8 cellular contexts compared by ENCODE assay signal in genomic region chr1:161153682-161154337, GRCh38. TPM values are rescaled to one million over a fixed set of nuclear protein-coding genes. Genes with fewer than 3 reads are reported as not detected.
DNase-seq lines count a peak whose midpoint lies in the region; ATAC-seq and TF ChIP-seq lines count a peak whose summit lies in the region.

UFC1 (plus strand) TSS chr1:161153978; CDS start chr1:161153998, 20 bp downstream.

- H3K9me3 ChIP-seq in gastroesophageal sphincter (no peaks in the 10 kb centered on the region), suprapubic skin (no peaks in the 10 kb centered on the region)

- intact Hi-C loops in activated naive CD4-positive, alpha-beta T cell treated with anti-CD3 and anti-CD28 coated beads for 36 hours (cut with micrococcal nuclease), result loop anchor here (1.0 kb wide), 5 partner anchors 22 to 108 kb away; partner anchors contain the start of gene DEDD

- no peaks in the 10 kb centered on the region for H3K9me3 Mint-ChIP-seq in activated naive CD4-positive, alpha-beta T cell treated with anti-CD3 and anti-CD28 coated beads for 36 hours

- no peak for TF ChIP-seq POLR2A in gastroesophageal sphincter (IDR thresholded peaks at IDR 0.05)
- TF ChIP-seq POLR2A in suprapubic skin (IDR thresholded peaks at IDR 0.05), result peak in 1 of 2 donors; percentile 49

- peaks cover 3% of the 10 kb centered on the region for H3K36me3 Mint-ChIP-seq in activated naive CD4-positive, alpha-beta T cell treated with anti-CD3 and anti-CD28 coated beads for 36 hours (ENCODE audit: low read depth)

- H3K4me3 Mint-ChIP-seq in activated naive CD4-positive, alpha-beta T cell treated with anti-CD3 and anti-CD28 coated beads for 36 hours, result peak within 1 kb of the TSS; percentile 95

- H3K27ac ChIP-seq in gastroesophageal sphincter (peak within 1 kb of the TSS; percentile 88 to 92 (median 90)), suprapubic skin (peak within 1 kb of the TSS; percentile 97)

- ATAC-seq in gastroesophageal sphincter, result peak; percentile 91

- H3K27me3 ChIP-seq in gastroesophageal sphincter, result no peaks in the 10 kb centered on the region
- no peaks in the 10 kb centered on the region for H3K27me3 ChIP-seq in suprapubic skin

- DNase-seq in ELF-1 (ENCODE audit: low read depth, low spot score) (peak; percentile 87), HCEC 1CT (peak; percentile 93), NAMALWA (ENCODE audit: low spot score) (peak; percentile 99), SK-MEL-5 (ENCODE audit: low read depth, low spot score) (peak; percentile 94), non-pigmented ciliary epithelial cell (ENCODE audit: low read depth) (peak; percentile 70), suprapubic skin (ENCODE audit: low spot score in 2 of 2) (peak; percentile 88 to 93)
- peak; percentile 88 for DNase-seq in activated naive CD4-positive, alpha-beta T cell treated with anti-CD3 and anti-CD28 coated beads for 36 hours

- peaks cover 22% of the 10 kb centered on the region for H3K4me1 Mint-ChIP-seq in activated naive CD4-positive, alpha-beta T cell treated with anti-CD3 and anti-CD28 coated beads for 36 hours (ENCODE audit: low read depth)

- H3K36me3 ChIP-seq in gastroesophageal sphincter (peaks cover 0 to 21% of the 10 kb centered on the region in 2 donors), suprapubic skin (no peaks in the 10 kb centered on the region)

- in situ Hi-C loops in SK-MEL-5 (cut with HindIII; ENCODE audit: low pct_unique_long_range_greater_than_20kb, low sequenced_read_pairs), result no loop called here

- no peaks in the 10 kb centered on the region for H3K27me3 Mint-ChIP-seq in activated naive CD4-positive, alpha-beta T cell treated with anti-CD3 and anti-CD28 coated beads for 36 hours (ENCODE audit: low read depth)

- peak within 1 kb of the TSS; percentile 99 for H3K27ac Mint-ChIP-seq in activated naive CD4-positive, alpha-beta T cell treated with anti-CD3 and anti-CD28 coated beads for 36 hours

- whole genome bisulfite sequencing in gastroesophageal sphincter (ENCODE audit: low coverage in 1 of 2), 2 donors, result 0 to 2% methylated on average over 21 to 30 of the region's 33 CpGs
- WGBS in suprapubic skin, result under 1% methylated on average over 33 of the region's 33 CpGs

- H3K4me1 ChIP-seq in gastroesophageal sphincter (peaks cover 0 to 27% (median 11%) of the 10 kb centered on the region in 3 donors), suprapubic skin (peaks cover 22% of the 10 kb centered on the region)

- TF ChIP-seq EP300 in gastroesophageal sphincter (IDR thresholded peaks at IDR 0.05) (no peak), suprapubic skin (IDR thresholded peaks at IDR 0.05) (no peak)

- CTCF ChIA-PET in activated naive CD4-positive, alpha-beta T cell treated with anti-CD3 and anti-CD28 coated beads for 36 hours (lab: Charles Lee), result interaction anchor here (1.3 to 2.5 kb wide), 2 partner anchors 12 to 49 kb away, joined by 3 to 22 read pairs; partner anchors contain the start of genes NDUFS2 and PPOX

- H3K4me3 ChIP-seq in gastroesophageal sphincter (peak within 1 kb of the TSS; percentile 69 to 78), suprapubic skin (peak within 1 kb of the TSS; percentile 67)

- no peak for TF ChIP-seq CTCF in gastroesophageal sphincter (IDR thresholded peaks at IDR 0.05)
- no peak for TF ChIP-seq CTCF in suprapubic skin (IDR thresholded peaks at IDR 0.05)

RNA-seq across cellular contexts. Expression of gene UFC1, which starts in this region (rescaled TPM):
- 87.4 and 89.2 TPM in 2 replicates for total RNA-seq in SK-MEL-5 (2014; rRNA removed; shearing (Covaris generic))
- polyA plus RNA-seq in SK-MEL-5 (2015; cell fraction: cytosol; rRNA removed), result 62.9 and 79.5 TPM in 2 replicates
- polyA plus RNA-seq in SK-MEL-5 (2015; cell fraction: nucleus; rRNA removed), result 20.3 and 34.0 TPM in 2 replicates
- total RNA-seq in activated naive CD4-positive, alpha-beta T cell treated with anti-CD3 and anti-CD28 coated beads for 36 hours, result 10 to 100 TPM; 89.4 to 94.9 TPM
- 10 to 100 TPM; 60.5 to 83.7 (median 72.8) TPM for total RNA-seq in gastroesophageal sphincter
- total RNA-seq in suprapubic skin, result 10 to 100 TPM; 44.2 to 98.8 (median 80.2) TPM

Comparison
In these comparisons a context has a peak if more than half of its experiments do, and no peak if none do; other contexts are left out.
1. Peak in every context shown above with its lines: DNase-seq, ATAC-seq, H3K4me3 ChIP-seq and H3K27ac ChIP-seq.